In the genomic region with DNA sequence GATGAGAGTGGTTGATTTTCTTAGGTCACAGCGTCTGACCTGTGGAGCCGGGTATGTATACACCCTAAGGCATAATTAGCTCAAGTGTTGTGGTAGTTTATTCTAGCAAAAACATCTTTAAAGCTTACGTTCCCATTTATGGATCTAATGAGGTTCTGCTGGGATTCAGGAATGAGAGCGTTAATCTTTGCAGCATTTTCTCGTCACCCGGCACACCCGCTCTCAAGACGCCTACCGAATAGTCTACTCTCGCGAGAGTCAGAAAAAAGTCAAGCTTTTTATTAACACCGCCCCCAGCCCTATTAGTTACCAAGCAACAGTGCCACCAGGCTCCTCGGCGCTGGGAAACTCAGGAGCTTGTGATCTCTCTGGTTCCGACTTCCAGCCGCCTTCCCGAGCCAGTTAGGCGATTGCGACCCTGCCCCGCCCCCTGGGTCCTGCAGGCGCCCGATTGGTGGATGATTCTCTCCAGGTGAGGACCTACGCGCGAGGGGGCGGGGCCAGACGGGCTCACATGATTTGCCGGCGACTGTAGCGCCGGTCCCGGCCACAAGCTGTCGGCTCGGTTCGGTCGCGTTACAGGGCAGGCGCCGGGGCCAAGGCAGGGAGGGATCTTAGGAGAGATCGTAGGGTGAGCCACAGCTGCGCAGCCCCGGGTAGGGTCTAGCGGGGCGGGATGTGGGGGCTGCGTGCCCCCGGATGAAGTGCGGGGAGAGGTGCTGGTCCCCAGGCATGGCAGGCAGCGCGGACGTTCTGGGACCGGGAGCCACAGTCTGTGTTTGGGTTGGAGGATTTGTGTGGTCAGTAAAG, we compare ENCODE assay signal across 8 cellular contexts. TPM values are rescaled to one million over a fixed set of nuclear protein-coding genes. Genes with fewer than 3 reads are reported as not detected.
DNase-seq lines count a peak whose midpoint lies in the region; ATAC-seq and TF ChIP-seq lines count a peak whose summit lies in the region.

A gene (plus strand): TSS at position 540 of the 810 bp plus-strand sequence. CDS start 1,443 bp downstream, outside the sequence.

- peaks cover 0 to 12% (median 0%) of the 10 kb centered on the region in 5 donors for H3K27me3 Mint-ChIP-seq in naive thymus-derived CD4-positive, alpha-beta T cell

- peak within 1 kb of the TSS; percentile 69 for H3K4me2 ChIP-seq in DND-41 (ENCODE audit: insufficient read depth, low read length)

- intact Hi-C loops in naive thymus-derived CD4-positive, alpha-beta T cell (cut with micrococcal nuclease), result loop anchor here (1.0 to 5.0 kb wide), 8 partner anchors 18 to 819 kb away; a partner anchor contains a TSS

- no peaks in the 10 kb centered on the region for H3K9me3 ChIP-seq in DND-41 (ENCODE audit: insufficient read depth, low read length, severe bottlenecking)
- H3K9me3 ChIP-seq in naive thymus-derived CD4-positive, alpha-beta T cell (ENCODE audit: control insufficient read depth in 2 of 3, low read length in 3 of 3), result no peaks in the 10 kb centered on the region

- POLR2A ChIA-PET in naive thymus-derived CD4-positive, alpha-beta T cell (lab: Charles Lee), result interaction anchor here (0.7 to 2.1 kb wide), 6 partner anchors 17 to 269 kb away, joined by 3 to 10 read pairs (median 3); a partner anchor contains a TSS

- peaks cover 14% of the 10 kb centered on the region for H3K36me3 ChIP-seq in DND-41 (ENCODE audit: insufficient read depth, low read length)
- H3K36me3 ChIP-seq in naive thymus-derived CD4-positive, alpha-beta T cell (ENCODE audit: control insufficient read depth in 2 of 3, insufficient read depth in 3 of 3, low read length in 3 of 3), result peaks cover 0 to 21% (median 10%) of the 10 kb centered on the region in 3 experiments

- peaks cover 24% of the 10 kb centered on the region for H3K79me2 ChIP-seq in DND-41 (ENCODE audit: insufficient read depth, low read length)

- peak within 1 kb of the TSS; percentile 50 for H3K27ac ChIP-seq in DND-41 (ENCODE audit: low read length)
- H3K27ac ChIP-seq in naive thymus-derived CD4-positive, alpha-beta T cell (ENCODE audit: low read depth, low read length), result peak within 1 kb of the TSS; percentile 72

- peak within 1 kb of the TSS; percentile 82 for H2AFZ ChIP-seq in DND-41 (ENCODE audit: low read depth, low read length)

- peaks cover 9% of the 10 kb centered on the region for H4K20me1 ChIP-seq in DND-41 (ENCODE audit: insufficient read depth, low read length)

- H3K9ac ChIP-seq in DND-41 (ENCODE audit: low read depth, low read length), result peak within 1 kb of the TSS; percentile 46

- CTCF ChIA-PET in naive thymus-derived CD4-positive, alpha-beta T cell (lab: Charles Lee), result interaction anchor here (0.7 to 1.9 kb wide), 6 partner anchors 21 to 144 kb away, joined by 3 to 9 read pairs (median 5); a partner anchor contains a TSS

- H3K9me3 Mint-ChIP-seq in naive thymus-derived CD4-positive, alpha-beta T cell, result peaks cover 0 to 2% (median 0%) of the 10 kb centered on the region in 11 donors
- H3K9me3 Mint-ChIP-seq in stimulated activated effector memory CD8-positive, alpha-beta T cell treated with anti-CD3 and anti-CD28 coated beads, Interleukin-12 subunit alpha, Interleukin-12 subunit beta, amount 100 ng/mL, for 72 hours, result no peaks in the 10 kb centered on the region

- peak within 1 kb of the TSS; percentile 86 to 100 (median 97) for H3K27ac Mint-ChIP-seq in naive thymus-derived CD4-positive, alpha-beta T cell
- peak within 1 kb of the TSS; percentile 93 for H3K27ac Mint-ChIP-seq in stimulated activated effector memory CD8-positive, alpha-beta T cell treated with anti-CD3 and anti-CD28 coated beads, Interleukin-12 subunit alpha, Interleukin-12 subunit beta, amount 100 ng/mL, for 72 hours

- no peak for TF ChIP-seq CTCF in DND-41 (IDR thresholded peaks at IDR 0.05; ENCODE audit: borderline replicate concordance, extremely low read depth, low read length, poor library complexity, severe bottlenecking)

- peaks cover 27 to 56% (median 51%) of the 10 kb centered on the region in 7 donors for H3K4me1 Mint-ChIP-seq in naive thymus-derived CD4-positive, alpha-beta T cell
- H3K4me1 Mint-ChIP-seq in stimulated activated effector memory CD8-positive, alpha-beta T cell treated with anti-CD3 and anti-CD28 coated beads, Interleukin-12 subunit alpha, Interleukin-12 subunit beta, amount 100 ng/mL, for 72 hours, result peaks cover 39% of the 10 kb centered on the region

- peak; percentile 79 for ATAC-seq in DND-41 (ENCODE audit: insufficient read depth, low read depth)
- ATAC-seq in GM21786 (IDR thresholded peaks at IDR 0.05; ENCODE audit: unreplicated experiment), result peak; percentile 79
- ATAC-seq in naive thymus-derived CD4-positive, alpha-beta T cell, result peak; percentile 93
- ATAC-seq in stimulated activated effector memory CD8-positive, alpha-beta T cell treated with anti-CD3 and anti-CD28 coated beads, Interleukin-12 subunit alpha, Interleukin-12 subunit beta, amount 100 ng/mL, for 72 hours, result peak; percentile 86

- peaks cover 9% of the 10 kb centered on the region for H3K27me3 ChIP-seq in DND-41 (ENCODE audit: insufficient read depth, low read length, poor library complexity)
- H3K27me3 ChIP-seq in naive thymus-derived CD4-positive, alpha-beta T cell (ENCODE audit: control insufficient read depth in 2 of 2, insufficient read depth in 2 of 2, low read length in 2 of 2), result no peaks in the 10 kb centered on the region

- peak within 1 kb of the TSS; percentile 95 to 100 (median 98) for H3K4me3 Mint-ChIP-seq in naive thymus-derived CD4-positive, alpha-beta T cell
- H3K4me3 Mint-ChIP-seq in stimulated activated effector memory CD8-positive, alpha-beta T cell treated with anti-CD3 and anti-CD28 coated beads, Interleukin-12 subunit alpha, Interleukin-12 subunit beta, amount 100 ng/mL, for 72 hours, result peak within 1 kb of the TSS; percentile 94

- H3K4me3 ChIP-seq in DND-41 (ENCODE audit: low read depth in 1 of 2, low read length in 2 of 2), result peak within 1 kb of the TSS; percentile 8 to 65; a peak in 3 of 4 replicates
- H3K4me3 ChIP-seq in naive thymus-derived CD4-positive, alpha-beta T cell (ENCODE audit: low read length), result peak within 1 kb of the TSS; percentile 85

- peaks cover 0 to 12% (median 3%) of the 10 kb centered on the region in 5 donors for H3K36me3 Mint-ChIP-seq in naive thymus-derived CD4-positive, alpha-beta T cell
- H3K36me3 Mint-ChIP-seq in stimulated activated effector memory CD8-positive, alpha-beta T cell treated with anti-CD3 and anti-CD28 coated beads, Interleukin-12 subunit alpha, Interleukin-12 subunit beta, amount 100 ng/mL, for 72 hours, result peaks cover 23% of the 10 kb centered on the region

- H3K4me1 ChIP-seq in DND-41 (ENCODE audit: insufficient read depth, low read length), result peaks cover 44% of the 10 kb centered on the region
- H3K4me1 ChIP-seq in naive thymus-derived CD4-positive, alpha-beta T cell (ENCODE audit: control insufficient read depth in 2 of 2, insufficient read depth in 2 of 2, low read length in 2 of 2), result peaks cover 11 to 18% of the 10 kb centered on the region in 2 donors

- DNase-seq in DND-41 (peak; percentile 80), LHCN-M2 (ENCODE audit: low read depth) (peak; percentile 86), RPMI8226 (peak; percentile 82), fibroblast of peridontal ligament (ENCODE audit: extremely low read depth) (peak; percentile 94)
- DNase-seq in activated effector memory CD4-positive, alpha-beta T cell treated with anti-CD3 and anti-CD28 coated beads, Interleukin-2, amount 50 U/mL, for 16 hours, result peak; percentile 98
- peak; percentile 93 to 97 (median 96) for DNase-seq in naive thymus-derived CD4-positive, alpha-beta T cell
- DNase-seq in stimulated activated effector memory CD8-positive, alpha-beta T cell treated with anti-CD3 and anti-CD28 coated beads, Interleukin-12 subunit alpha, Interleukin-12 subunit beta, amount 100 ng/mL, for 72 hours (ENCODE audit: low spot score in 2 of 2), result peak; percentile 82 to 96

RNA-seq across cellular contexts. Expression of the gene that starts here (rescaled TPM):
- total RNA-seq in LHCN-M2 (2014; rRNA removed), result 1.6 and 3.0 TPM in 2 replicates
- 2.1 TPM for polyA plus RNA-seq in LHCN-M2 (2012)
- 1 to 10 TPM; 2.3 to 4.6 (median 3.8) TPM for total RNA-seq in naive thymus-derived CD4-positive, alpha-beta T cell
- 1 to 10 TPM in 1 of 2 donors, under 1 TPM in 1; 0.64 to 2.2 TPM for polyA plus RNA-seq in naive thymus-derived CD4-positive, alpha-beta T cell

Comparison
In these comparisons a context has a peak if more than half of its experiments do, and no peak if none do; other contexts are left out.
1. Peak in every context shown above with its lines: DNase-seq, ATAC-seq, H3K4me3 ChIP-seq and H3K27ac ChIP-seq.